27 cellular contexts compared by ENCODE assay signal in the genomic region with DNA sequence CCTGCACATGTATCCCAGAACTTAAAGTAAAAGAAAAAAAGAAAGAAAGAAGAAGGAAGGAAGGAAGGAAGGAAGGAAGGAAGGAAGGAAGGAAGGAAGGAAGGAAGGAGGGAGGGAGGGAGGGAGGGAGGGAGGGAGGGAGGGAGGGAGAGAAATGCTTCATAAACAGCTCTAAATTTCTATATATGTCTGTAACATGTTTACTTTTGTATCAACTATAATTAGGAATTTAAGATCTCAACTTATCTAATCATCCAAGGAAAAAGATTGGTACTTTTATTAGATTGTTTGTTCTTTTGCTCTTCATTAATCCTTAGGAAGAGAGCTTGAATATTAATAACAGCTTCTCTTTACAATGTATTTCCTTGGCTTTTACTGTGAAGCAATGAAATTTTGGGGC.
"Had no signal": no experiment of that assay in that cellular context is flagged by ENCODE, and none has a peak within 500 bp of the region (broad histone marks: within the 10 kb centered on the region; RNA-seq: fewer than 3 reads in every experiment).

No MANE protein-coding gene starts in this region.

- FAIRE-seq: urothelium cell line had no signal

- H3K27ac ChIP-seq: stomach, suprapubic skin, testis, thoracic aorta, thyroid gland, tibial artery, tibial nerve, transverse colon, upper lobe of left lung, upper lobe of right lung, uterus, vagina had no signal

- H3K4me3 ChIP-seq: stomach, suprapubic skin, testis, thoracic aorta, thyroid gland, tibial artery, tibial nerve, transverse colon, upper lobe of left lung, upper lobe of right lung, uterus, vagina had no signal

- DNase-seq: stimulated activated CD4-positive, alpha-beta T cell treated with anti-CD3 and anti-CD28 coated beads, Interleukin-2, amount 100 ng/mL, for 48 hours; stimulated activated CD4-positive, alpha-beta T cell treated with anti-CD3 and anti-CD28 coated beads, Interleukin-4, amount 100 ng/mL, for 1 hour; stimulated activated CD4-positive, alpha-beta T cell treated with anti-CD3 and anti-CD28 coated beads, Interleukin-4, amount 100 ng/mL, for 24 hours; stimulated activated CD4-positive, alpha-beta T cell treated with anti-CD3 and anti-CD28 coated beads, Interleukin-4, amount 100 ng/mL, for 4 hours; stimulated activated CD8-positive, alpha-beta memory T cell treated with anti-CD3 and anti-CD28 coated beads, Interleukin-4, amount 100 ng/mL, for 48 hours; stimulated activated naive B cell treated with anti-CD40 and anti-IgM and Interleukin-4, amounts not matched to agents 10 μg/mL and 1 μg/mL and 100 μg/mL, for 72 hours; stimulated activated naive CD4-positive, alpha-beta T cell; stimulated activated naive CD4-positive, alpha-beta T cell treated with Interleukin-2 at 50 U/mL for 16 hours; stimulated activated naive CD8-positive, alpha-beta T cell treated with anti-CD3 and anti-CD28 coated beads, Interleukin-15, amount 100 ng/mL, for 72 hours; stimulated activated naive CD8-positive, alpha-beta T cell treated with anti-CD3 and anti-CD28 coated beads, Interleukin-15, Interleukin-2, amounts not matched to agents 100 U/mL and 50 U/mL, for 24 hours; stomach; substantia nigra; testis; thyroid gland; tibial artery; transverse colon; trophoblast cell; upper lobe of left lung; upper lobe of right lung; uterus had no signal

- ATAC-seq: stimulated activated effector memory CD8-positive, alpha-beta T cell treated with anti-CD3 and anti-CD28 coated beads, Interleukin-12 subunit alpha, Interleukin-12 subunit beta, amount 100 ng/mL, for 72 hours; stimulated activated memory B cell treated with anti-CD40 and anti-IgM and Interleukin-4, amounts not matched to agents 10 μg/mL and 1 μg/mL and 100 μg/mL, for 72 hours; stimulated activated naive B cell treated with anti-CD40 and anti-IgM and Interleukin-4, amounts not matched to agents 10 μg/mL and 1 μg/mL and 100 μg/mL, for 72 hours; stimulated activated naive CD8-positive, alpha-beta T cell treated with anti-CD3 and anti-CD28 coated beads, Interleukin-15, amount 100 ng/mL, for 72 hours; stimulated activated naive CD8-positive, alpha-beta T cell treated with anti-CD3 and anti-CD28 coated beads, Interleukin-15, Interleukin-2, amounts not matched to agents 100 U/mL and 50 U/mL, for 24 hours; upper lobe of right lung had no signal

- H3K36me3 ChIP-seq: stomach, suprapubic skin, thoracic aorta, thyroid gland, tibial artery, tibial nerve, transverse colon, upper lobe of left lung, upper lobe of right lung, uterus, vagina had no signal

- H3K27me3 ChIP-seq: stomach, suprapubic skin, testis, thyroid gland, tibial artery, tibial nerve, transverse colon, upper lobe of left lung, upper lobe of right lung, uterus, vagina had no signal

- H3K9me3 ChIP-seq: suprapubic skin, testis, thoracic aorta, thyroid gland, tibial artery, tibial nerve, transverse colon, upper lobe of left lung, upper lobe of right lung, uterus, vagina had no signal

- H3K4me1 ChIP-seq: stomach, suprapubic skin, testis, thyroid gland, tibial artery, tibial nerve, transverse colon, upper lobe of left lung, upper lobe of right lung, uterus, vagina had no signal
